ENCODE assay signal across 16 cellular contexts in genomic region chr22:30909306-30909705, GRCh38. TPM values are rescaled to one million over a fixed set of nuclear protein-coding genes. Genes with fewer than 3 reads are reported as not detected.
DNase-seq lines count a peak whose midpoint lies in the region; ATAC-seq and TF ChIP-seq lines count a peak whose summit lies in the region.
"Had no signal": no experiment of that assay in that cellular context is flagged by ENCODE, and none has a peak within 500 bp of the region (broad histone marks: within the 10 kb centered on the region; RNA-seq: fewer than 3 reads in every experiment).

No MANE protein-coding gene starts in this region.

- DNase-seq in endodermal cell (no peak), esophagus muscularis mucosa (ENCODE audit: extremely low spot score) (peak; percentile 88), osteoblast (ENCODE audit: insufficient read length, low spot score, missing footprints) (peak; percentile 30), sigmoid colon (peak; percentile 26), SW480 (ENCODE audit: low spot score) (no peak)
- DNase-seq: C1 segment of cervical spinal cord; Calu3; CD4-positive, alpha-beta memory T cell; COR-L47; DMS53; DND-41; GOT3; HFFc6 had no signal

- TF ChIP-seq CTCF in endodermal cell (conservative IDR thresholded peaks at IDR 0.05) (no peak), esophagus muscularis mucosa (IDR thresholded peaks at IDR 0.05) (no peak), osteoblast (IDR thresholded peaks at IDR 0.05; ENCODE audit: extremely low read depth, low read depth, low read length) (no peak), sigmoid colon (IDR thresholded peaks at IDR 0.05) (no peak)

- no peak overlapping the region for H2AFZ ChIP-seq in osteoblast (ENCODE audit: low read length)

- H3K4me3 ChIP-seq in endodermal cell (ENCODE audit: low read length) = no peak overlapping the region
- no peak overlapping the region for H3K4me3 ChIP-seq in esophagus muscularis mucosa
- H3K4me3 ChIP-seq in osteoblast (ENCODE audit: insufficient read depth, low read length) = no peak overlapping the region
- no peak overlapping the region for H3K4me3 ChIP-seq in sigmoid colon
- H3K4me3 ChIP-seq: HAP-1 had no signal

- H3K9me3 ChIP-seq in endodermal cell (ENCODE audit: control insufficient read depth, low read length) (no peaks in the 10 kb centered on the region), esophagus muscularis mucosa (no peaks in the 10 kb centered on the region), osteoblast (ENCODE audit: low read depth, low read length) (no peaks in the 10 kb centered on the region), sigmoid colon (peaks cover 0 to 3% (median 0%) of the 10 kb centered on the region in 4 donors)
- H3K9me3 ChIP-seq: HAP-1 had no signal

- no peak for TF ChIP-seq EP300 in esophagus muscularis mucosa (IDR thresholded peaks at IDR 0.05)
- no peak for TF ChIP-seq EP300 in sigmoid colon (IDR thresholded peaks at IDR 0.05)

- no peak for TF ChIP-seq POLR2A in esophagus muscularis mucosa (IDR thresholded peaks at IDR 0.05; ENCODE audit: low read depth)
- TF ChIP-seq POLR2A in sigmoid colon (IDR thresholded peaks at IDR 0.05) = no peak

- no peaks in the 10 kb centered on the region for H3K4me1 Mint-ChIP-seq in endodermal cell
- H3K4me1 Mint-ChIP-seq: CD4-positive, alpha-beta memory T cell had no signal

- H3K36me3 Mint-ChIP-seq in endodermal cell (ENCODE audit: low read depth) = peaks cover 25% of the 10 kb centered on the region

- H3K4me2 ChIP-seq in osteoblast (ENCODE audit: insufficient read depth, low read length) = no peak overlapping the region

- no peaks in the 10 kb centered on the region for H3K27me3 Mint-ChIP-seq in endodermal cell (ENCODE audit: insufficient read depth)
- H3K27me3 Mint-ChIP-seq: CD4-positive, alpha-beta memory T cell had no signal

- ATAC-seq in HG02763 (IDR thresholded peaks at IDR 0.05; ENCODE audit: unreplicated experiment) (no peak), HG02759 (IDR thresholded peaks at IDR 0.05; ENCODE audit: unreplicated experiment) (no peak)

- peak overlapping the region; percentile 15 for H3K27ac Mint-ChIP-seq in endodermal cell
- H3K27ac Mint-ChIP-seq: HFFc6 had no signal

- H3K9me3 Mint-ChIP-seq in endodermal cell = no peaks in the 10 kb centered on the region
- H3K9me3 Mint-ChIP-seq: CD4-positive, alpha-beta memory T cell; HFFc6 had no signal

- WGBS in endodermal cell (ENCODE audit: insufficient coverage in 1 of 2, insufficient read length in 1 of 2), 2 experiments = 94 to 100% methylated on average over 3 to 5 of the region's 5 CpGs
- 95% methylated on average over 4 of the region's 5 CpGs for WGBS in esophagus muscularis mucosa
- WGBS in sigmoid colon, 2 donors = 93 to 94% methylated on average over 5 of the region's 5 CpGs

- H3K9ac ChIP-seq in endodermal cell (ENCODE audit: extremely low read depth, low read length, poor library complexity, severe bottlenecking) = no peak overlapping the region

- H3K4me1 ChIP-seq in endodermal cell (ENCODE audit: control insufficient read depth, insufficient read depth, low read length) = no peaks in the 10 kb centered on the region
- H3K4me1 ChIP-seq in esophagus muscularis mucosa = no peaks in the 10 kb centered on the region
- H3K4me1 ChIP-seq in osteoblast (ENCODE audit: insufficient read depth, low read length) = no peaks in the 10 kb centered on the region
- H3K4me1 ChIP-seq in sigmoid colon = no peaks in the 10 kb centered on the region
- H3K4me1 ChIP-seq: HAP-1 had no signal

- H3K4me3 Mint-ChIP-seq in endodermal cell = no peak overlapping the region
- H3K4me3 Mint-ChIP-seq: CD4-positive, alpha-beta memory T cell; HFFc6 had no signal

- H3K27me3 ChIP-seq in endodermal cell (ENCODE audit: control insufficient read depth, insufficient read depth, low read length, poor library complexity, severe bottlenecking) (no peaks in the 10 kb centered on the region), esophagus muscularis mucosa (no peaks in the 10 kb centered on the region), osteoblast (ENCODE audit: insufficient read depth, low read length) (no peaks in the 10 kb centered on the region), sigmoid colon (no peaks in the 10 kb centered on the region)

- no peaks in the 10 kb centered on the region for H3K79me2 ChIP-seq in osteoblast (ENCODE audit: insufficient read depth, low read length)

- H4K20me1 ChIP-seq in osteoblast (ENCODE audit: insufficient read depth, low read length) = no peaks in the 10 kb centered on the region

- H3K36me3 ChIP-seq in endodermal cell (ENCODE audit: control insufficient read depth, insufficient read depth, low read length) (peaks cover 4% of the 10 kb centered on the region), esophagus muscularis mucosa (peaks cover 0 to 20% (median 5%) of the 10 kb centered on the region in 4 donors), osteoblast (ENCODE audit: insufficient read depth, low read length) (no peaks in the 10 kb centered on the region), sigmoid colon (no peaks in the 10 kb centered on the region)
- H3K36me3 ChIP-seq: HAP-1 had no signal

- H3K27ac ChIP-seq in endodermal cell (ENCODE audit: low read depth, low read length) (no peak overlapping the region), esophagus muscularis mucosa (replicated peaks in 1 of 4) (no peak overlapping the region), osteoblast (ENCODE audit: low read depth, low read length) (no peak overlapping the region), sigmoid colon (no peak overlapping the region)

- intact Hi-C loops in esophagus muscularis mucosa (cut with DNase I) (no loop called here), sigmoid colon (cut with DNase I) (no loop called here)

RNA-seq across cellular contexts. Expression of gene MORC2, which starts 59.3 kb away (rescaled TPM):
- total RNA-seq in endodermal cell (10 to 100 TPM; 34.9 to 36.3 TPM), esophagus muscularis mucosa (10 to 100 TPM; 19.5 to 28.8 (median 23.8) TPM), osteoblast (12.4 and 17.0 TPM in 2 replicates), sigmoid colon (10 to 100 TPM; 13.3 to 42.1 (median 24.4) TPM)
- polyA plus RNA-seq in endodermal cell (2013, experiment 1 of 2) = 31.7 TPM
- polyA plus RNA-seq in endodermal cell (2013, experiment 2 of 2) = 36.8 TPM
- polyA plus RNA-seq in sigmoid colon = 10 to 100 TPM in 1 of 3 donors, 1 to 10 TPM in 2; 4.6 to 15.0 (median 7.8) TPM

RNA-seq across cellular contexts. Expression of gene TUG1, which starts 59.8 kb away (rescaled TPM):
- 100 to 1,000 TPM; 113 to 123 TPM for total RNA-seq in endodermal cell
- 113 TPM for polyA plus RNA-seq in endodermal cell (2013, experiment 1 of 2)
- polyA plus RNA-seq in endodermal cell (2013, experiment 2 of 2) = 105 TPM
- 10 to 100 TPM; 53.0 to 78.5 (median 64.1) TPM for total RNA-seq in esophagus muscularis mucosa
- 71.9 and 74.6 TPM in 2 replicates for total RNA-seq in osteoblast
- 10 to 100 TPM; 51.5 to 88.9 (median 54.7) TPM for total RNA-seq in sigmoid colon
- polyA plus RNA-seq in sigmoid colon = 10 to 100 TPM; 10.8 to 35.1 (median 13.2) TPM

Comparison
In these comparisons a context has a peak if more than half of its experiments do, and no peak if none do; other contexts are left out.
1. DNase-seq: peak in esophagus muscularis mucosa (single experiment), osteoblast (single experiment) and sigmoid colon (single experiment); none in endodermal cell (single experiment) and SW480 (single experiment).